Comparison of ENCODE assay signal across 11 cellular contexts in genomic region chr11:16815047-16815767, GRCh38.
DNase-seq lines count a peak whose midpoint lies in the region; ATAC-seq and TF ChIP-seq lines count a peak whose summit lies in the region.
"Had no signal": no experiment of that assay in that cellular context is flagged by ENCODE, and none has a peak within 500 bp of the region (broad histone marks: within the 10 kb centered on the region; RNA-seq: fewer than 3 reads in every experiment).

No MANE protein-coding gene starts in this region.

- CTCF ChIA-PET in activated CD8-positive, alpha-beta T cell treated with anti-CD3 and anti-CD28 coated beads for 36 hours (lab: Charles Lee), result no interaction called here

- no peak for TF ChIP-seq CTCF in fibroblast of mammary gland (conservative IDR thresholded peaks at IDR 0.05; ENCODE audit: control insufficient read depth, insufficient read depth, low read depth, low read length)
- TF ChIP-seq CTCF in activated CD8-positive, alpha-beta T cell treated with anti-CD3 and anti-CD28 coated beads for 36 hours (IDR thresholded peaks at IDR 0.05), result no peak

- DNase-seq in COR-L47 (lab: John Stamatoyannopoulos, UW) (peak; percentile 37), NCI-H2196 (lab: John Stamatoyannopoulos, UW; ENCODE audit: unreplicated experiment) (peak; percentile 93), fibroblast of mammary gland (ENCODE audit: low read depth) (peak; percentile 64), posterior cingulate gyrus (peak in 7 of 10 donors; percentile 45 to 93 (median 53)), NCI-H524 treated with DMSO at 0.1 percent for 48 hours (lab: John Stamatoyannopoulos, UW) (no peak), DMS 273 (lab: John Stamatoyannopoulos, UW; ENCODE audit: unreplicated experiment) (no peak)
- DNase-seq in activated CD8-positive, alpha-beta T cell treated with anti-CD3 and anti-CD28 coated beads for 36 hours, result no peak
- DNase-seq in effector CD4-positive, alpha-beta T cell, result no peak
- DNase-seq: DMS79 treated with DMSO at 0.1 percent for 48 hours; SK-N-SH; stimulated activated CD4-positive, alpha-beta T cell treated with anti-CD3 and anti-CD28 coated beads, Interleukin-2, amount 100 ng/mL, for 48 hours had no signal

- no peaks in the 10 kb centered on the region for H3K4me1 Mint-ChIP-seq in activated CD8-positive, alpha-beta T cell treated with anti-CD3 and anti-CD28 coated beads for 36 hours (ENCODE audit: low read depth)

- no peaks in the 10 kb centered on the region for H3K27me3 Mint-ChIP-seq in activated CD8-positive, alpha-beta T cell treated with anti-CD3 and anti-CD28 coated beads for 36 hours

- no peaks in the 10 kb centered on the region for H3K36me3 Mint-ChIP-seq in activated CD8-positive, alpha-beta T cell treated with anti-CD3 and anti-CD28 coated beads for 36 hours (ENCODE audit: low read depth)

- POLR2A ChIA-PET in activated CD8-positive, alpha-beta T cell treated with anti-CD3 and anti-CD28 coated beads for 36 hours (lab: Charles Lee), result no interaction called here

- no peaks in the 10 kb centered on the region for H3K9me3 Mint-ChIP-seq in activated CD8-positive, alpha-beta T cell treated with anti-CD3 and anti-CD28 coated beads for 36 hours

- no peak overlapping the region for H3K27ac Mint-ChIP-seq in activated CD8-positive, alpha-beta T cell treated with anti-CD3 and anti-CD28 coated beads for 36 hours

- ATAC-seq in activated CD8-positive, alpha-beta T cell treated with anti-CD3 and anti-CD28 coated beads for 36 hours, result no peak

- H3K4me3 Mint-ChIP-seq in activated CD8-positive, alpha-beta T cell treated with anti-CD3 and anti-CD28 coated beads for 36 hours, result no peak overlapping the region

- H3K4me3 ChIP-seq in fibroblast of mammary gland (ENCODE audit: control insufficient read depth, low read depth, low read length), result no peak overlapping the region

- intact Hi-C loops in posterior cingulate gyrus (cut with DNase I), result no loop called here
- intact Hi-C loops in activated CD8-positive, alpha-beta T cell treated with anti-CD3 and anti-CD28 coated beads for 36 hours (cut with micrococcal nuclease), result no loop called here

Comparison
In these comparisons a context has a peak if more than half of its experiments do, and no peak if none do; other contexts are left out.
1. DNase-seq: peak in COR-L47 (single experiment), NCI-H2196 (single experiment), fibroblast of mammary gland (single experiment) and posterior cingulate gyrus (7 of 10); none in NCI-H524 treated with DMSO at 0.1 percent for 48 hours (single experiment), activated CD8-positive, alpha-beta T cell treated with anti-CD3 and anti-CD28 coated beads for 36 hours (single experiment), DMS 273 (single experiment) and effector CD4-positive, alpha-beta T cell (single experiment).